Comparison of ENCODE assay signal across 15 cellular contexts in genomic region chr22:47375621-47376321, GRCh38.
"Had no signal": no experiment of that assay in that cellular context is flagged by ENCODE, and none has a peak within 500 bp of the region (broad histone marks: within the 10 kb centered on the region; RNA-seq: fewer than 3 reads in every experiment).

No MANE protein-coding gene starts in this region.

- H3K27me3 ChIP-seq: hepatocyte, neural progenitor cell, pancreas had no signal

- DNase-seq: cortex of kidney; effector CD8-positive, alpha-beta T cell; foreskin melanocyte; left colon; nucleus accumbens; small intestine; stimulated activated CD4-positive, alpha-beta T cell treated with anti-CD3 and anti-CD28 coated beads, Interleukin-2, amount 100 ng/mL, for 48 hours; stimulated activated naive CD4-positive, alpha-beta T cell treated with Interleukin-2 at 50 U/mL for 16 hours; trophoblast cell; uterus had no signal

- H3K9me3 ChIP-seq: pancreas, prostate gland, uterus had no signal

- H3K27ac ChIP-seq: dorsolateral prefrontal cortex, hepatocyte, neural progenitor cell, pancreas, prostate gland, uterus had no signal

- H3K79me2 ChIP-seq: hepatocyte had no signal

- ATAC-seq: left colon, pancreas had no signal

- H3K4me2 ChIP-seq: hepatocyte, neural progenitor cell had no signal

- H3K36me3 ChIP-seq: neural progenitor cell, pancreas, prostate gland, uterus had no signal

- H3K4me3 ChIP-seq: dorsolateral prefrontal cortex, hepatocyte, neural progenitor cell, pancreas, prostate gland, uterus had no signal

- H2AFZ ChIP-seq: hepatocyte, neural progenitor cell had no signal

- H3K4me1 ChIP-seq: neural progenitor cell, pancreas, prostate gland, uterus had no signal
